ENCODE assay signal across 8 cellular contexts in the genomic region with DNA sequence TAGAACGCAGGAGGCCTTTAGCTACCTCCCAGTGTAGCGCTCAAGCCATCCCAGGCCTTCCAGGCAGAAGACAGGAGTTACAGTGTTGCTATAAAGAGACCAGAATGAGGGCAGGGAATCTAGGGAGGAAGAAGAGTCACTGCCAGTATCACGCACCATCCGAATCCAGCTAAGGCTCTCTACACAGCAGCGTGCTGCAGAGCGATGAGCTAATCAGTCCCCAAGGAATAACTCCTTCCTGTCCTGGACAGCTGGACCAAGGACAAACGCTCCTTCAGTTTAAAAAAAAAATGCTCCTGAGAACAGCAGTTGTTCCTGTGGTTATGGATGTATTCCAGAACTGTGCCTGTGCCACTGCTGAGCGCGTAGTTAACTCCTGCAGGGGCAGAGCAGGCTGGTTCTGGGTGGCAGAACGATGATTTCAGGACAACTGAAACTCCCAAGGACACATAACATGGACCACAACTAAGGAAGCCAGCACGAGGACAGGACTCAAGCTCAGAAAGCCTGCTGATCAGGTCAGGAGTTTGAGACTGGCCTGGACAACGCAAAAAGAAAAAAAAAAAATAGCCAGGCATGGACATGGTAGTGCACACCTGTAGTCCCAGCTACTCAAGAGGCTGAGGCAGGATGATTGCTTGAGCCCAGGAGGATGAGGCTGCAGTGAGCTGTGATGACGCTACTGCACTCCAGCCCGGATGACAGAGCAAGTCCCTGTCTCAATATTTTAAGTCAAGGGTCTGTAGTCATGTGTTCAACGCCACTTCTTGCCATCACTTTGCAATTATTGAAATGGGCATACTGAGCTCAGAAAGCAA. TPM values are rescaled to one million over a fixed set of nuclear protein-coding genes. Genes with fewer than 3 reads are reported as not detected.
A peak's percentile ranks its signal among the peaks of the same experiment; 100 is the strongest.
DNase-seq lines count a peak whose midpoint lies in the region; ATAC-seq, FAIRE-seq and TF ChIP-seq lines count a peak whose summit lies in the region.

No MANE protein-coding gene starts in this region.

- H3K4me2 ChIP-seq in K562 (ENCODE audit: insufficient read depth, low read length), result no peak overlapping the region

- no peaks in the 10 kb centered on the region for H3K27me3 ChIP-seq in K562 (ENCODE audit: control insufficient read depth in 2 of 2, insufficient read depth in 2 of 2, low read length in 2 of 2)
- H3K27me3 ChIP-seq in lower lobe of right lung (ENCODE audit: low read depth), result no peaks in the 10 kb centered on the region

- peaks cover 3 to 43% of the 10 kb centered on the region in 2 experiments; a peak in 4 of 5 replicates for H3K4me1 ChIP-seq in K562 (replicated peaks in 1 of 2; ENCODE audit: control insufficient read depth in 2 of 2, insufficient read depth in 2 of 2, low read length in 2 of 2)
- H3K4me1 ChIP-seq in lower lobe of right lung, result peaks cover 65% of the 10 kb centered on the region

- no peaks in the 10 kb centered on the region for H3K9me1 ChIP-seq in K562 (ENCODE audit: control insufficient read depth, insufficient read depth, low read length)

- H3K27me3 Mint-ChIP-seq in stimulated activated naive CD8-positive, alpha-beta T cell treated with anti-CD3 and anti-CD28 coated beads, Interleukin-15, Interleukin-2, amounts not matched to agents 100 ng/mL and 50 ng/mL, for 24 hours, result no peaks in the 10 kb centered on the region
- H3K27me3 Mint-ChIP-seq in stimulated activated naive CD8-positive, alpha-beta T cell treated with anti-CD3 and anti-CD28 coated beads, Interleukin-15, amount 100 ng/mL, for 72 hours, result no peaks in the 10 kb centered on the region

- 67% methylated on average over 12 of the region's 15 CpGs for WGBS in K562 (ENCODE audit: insufficient coverage, low coverage, missing lambda C conversion rate)

- no peaks in the 10 kb centered on the region for H3K9me3 ChIP-seq in K562 (replicated peaks; ENCODE audit: control insufficient read depth, insufficient read depth, low read depth, low read length)
- H3K9me3 ChIP-seq in lower lobe of right lung, result no peaks in the 10 kb centered on the region

- POLR2A ChIA-PET in K562 (lab: Yijun Ruan, JAX), result interaction anchor here (0.6 to 1.1 kb wide), 6 partner anchors 8 to 329 kb away, joined by 3 to 10 read pairs (median 3); a partner anchor contains a TSS

- CTCF ChIA-PET in K562 (lab: Yijun Ruan, JAX; ENCODE audit: low intra/inter-chr PET ratio), result interaction anchor here (0.6 kb wide), 1 partner anchor 230 kb away, joined by 3 read pairs; no protein-coding TSS in a partner anchor

- no peak for DNase-seq in stimulated activated naive CD8-positive, alpha-beta T cell treated with anti-CD3 and anti-CD28 coated beads, Interleukin-15, amount 100 ng/mL, for 72 hours
- no peak for DNase-seq in K562 (ENCODE audit: extremely low read depth in 1 of 4, low spot score in 3 of 4)
- DNase-seq in lower lobe of right lung, result no peak

- H3K36me3 Mint-ChIP-seq in stimulated activated naive CD8-positive, alpha-beta T cell treated with anti-CD3 and anti-CD28 coated beads, Interleukin-15, Interleukin-2, amounts not matched to agents 100 ng/mL and 50 ng/mL, for 24 hours (ENCODE audit: low read depth), result peaks cover 13% of the 10 kb centered on the region

- TF ChIP-seq CTCF in K562 (IDR thresholded peaks at IDR 0.05 in 2 of 3, conservative IDR thresholded peaks at IDR 0.05 in 1 of 3; ENCODE audit: insufficient read depth in 2 of 3, low read depth in 1 of 3, low read length in 3 of 3), result no peak
- no peak for TF ChIP-seq CTCF in lower lobe of right lung (IDR thresholded peaks at IDR 0.05)

- ATAC-seq in stimulated activated naive CD8-positive, alpha-beta T cell treated with anti-CD3 and anti-CD28 coated beads, Interleukin-15, amount 100 ng/mL, for 72 hours, result no peak
- ATAC-seq in K562 (no peak), lower lobe of right lung (peak in 1 of 2 donors; percentile 8), HG02970 (IDR thresholded peaks at IDR 0.05; ENCODE audit: low FRiP score, unreplicated experiment) (no peak), HG03095 (IDR thresholded peaks at IDR 0.05; ENCODE audit: unreplicated experiment) (no peak), HG03108 (IDR thresholded peaks at IDR 0.05; ENCODE audit: unreplicated experiment) (no peak), GM21390 (IDR thresholded peaks at IDR 0.05; ENCODE audit: unreplicated experiment) (no peak)

- TF ChIP-seq EP300 in K562 (IDR thresholded peaks at IDR 0.05; ENCODE audit: low read length), result no peak

- H3K9me3 Mint-ChIP-seq in stimulated activated naive CD8-positive, alpha-beta T cell treated with anti-CD3 and anti-CD28 coated beads, Interleukin-15, Interleukin-2, amounts not matched to agents 100 ng/mL and 50 ng/mL, for 24 hours, result no peaks in the 10 kb centered on the region
- H3K9me3 Mint-ChIP-seq in stimulated activated naive CD8-positive, alpha-beta T cell treated with anti-CD3 and anti-CD28 coated beads, Interleukin-15, amount 100 ng/mL, for 72 hours, result no peaks in the 10 kb centered on the region

- H3K4me1 Mint-ChIP-seq in stimulated activated naive CD8-positive, alpha-beta T cell treated with anti-CD3 and anti-CD28 coated beads, Interleukin-15, Interleukin-2, amounts not matched to agents 100 ng/mL and 50 ng/mL, for 24 hours (ENCODE audit: low read depth), result peaks cover 38% of the 10 kb centered on the region
- peaks cover 60% of the 10 kb centered on the region for H3K4me1 Mint-ChIP-seq in stimulated activated naive CD8-positive, alpha-beta T cell treated with anti-CD3 and anti-CD28 coated beads, Interleukin-15, amount 100 ng/mL, for 72 hours

- H3K36me3 ChIP-seq in K562 (ENCODE audit: control insufficient read depth, insufficient read depth, low read length) (peaks cover 16% of the 10 kb centered on the region; the same call in 2 of the 3 replicates), lower lobe of right lung (peaks cover 33% of the 10 kb centered on the region)

- no peaks in the 10 kb centered on the region for H3K79me2 ChIP-seq in K562 (ENCODE audit: control insufficient read depth, insufficient read depth, low read length)

- no peak overlapping the region for H3K9ac ChIP-seq in K562 (ENCODE audit: insufficient read depth in 1 of 2, low read depth in 2 of 2, low read length in 2 of 2)

- no peak overlapping the region for H2AFZ ChIP-seq in K562 (ENCODE audit: low read depth, low read length)

- H3K4me3 ChIP-seq in K562, result no peak overlapping the region
- peak overlapping the region; percentile 93 for H3K4me3 ChIP-seq in lower lobe of right lung

- intact Hi-C loops in K562 (cut with micrococcal nuclease), result loop anchor here (5.0 to 10.0 kb wide), 2 partner anchors 134 to 272 kb away; a partner anchor contains a TSS
- intact Hi-C loops in lower lobe of right lung (cut with DNase I), result no loop called here

- FAIRE-seq in K562 (lab: Jason Lieb, UNC), result peak; percentile 23

- peak overlapping the region; percentile 32 for H3K4me3 Mint-ChIP-seq in stimulated activated naive CD8-positive, alpha-beta T cell treated with anti-CD3 and anti-CD28 coated beads, Interleukin-15, Interleukin-2, amounts not matched to agents 100 ng/mL and 50 ng/mL, for 24 hours
- no peak overlapping the region for H3K4me3 Mint-ChIP-seq in stimulated activated naive CD8-positive, alpha-beta T cell treated with anti-CD3 and anti-CD28 coated beads, Interleukin-15, amount 100 ng/mL, for 72 hours

- no peak for TF ChIP-seq RAD21 in K562 (CRISPR knock-in tag; conservative IDR thresholded peaks at IDR 0.05 in 1 of 2, IDR thresholded peaks at IDR 0.05 in 1 of 2)

- no peak overlapping the region for H3K27ac ChIP-seq in K562 (ENCODE audit: extremely low read depth, low read depth, low read length)
- H3K27ac ChIP-seq in lower lobe of right lung, result peak overlapping the region; percentile 78

- H4K20me1 ChIP-seq in K562 (replicated peaks; ENCODE audit: control insufficient read depth, insufficient read depth, low read length), result no peaks in the 10 kb centered on the region

- BruUV-seq in K562 (replicated peaks; lab: Mats Ljungman, UMichigan), result no TSS peak

- no peak overlapping the region for H3K27ac Mint-ChIP-seq in stimulated activated naive CD8-positive, alpha-beta T cell treated with anti-CD3 and anti-CD28 coated beads, Interleukin-15, Interleukin-2, amounts not matched to agents 100 ng/mL and 50 ng/mL, for 24 hours
- no peak overlapping the region for H3K27ac Mint-ChIP-seq in stimulated activated naive CD8-positive, alpha-beta T cell treated with anti-CD3 and anti-CD28 coated beads, Interleukin-15, amount 100 ng/mL, for 72 hours

- in situ Hi-C loops in K562 (cut with MboI), result no loop called here

- no peak for TF ChIP-seq POLR2A in K562 (conservative IDR thresholded peaks at IDR 0.05)

RNA-seq across cellular contexts. Expression of a gene that starts 2.6 kb away (rescaled TPM):
- 0.42 and 0.76 TPM in 2 replicates for total RNA-seq in K562 (2011; cell fraction: chromatin; rRNA removed; ENCODE audit: low replicate concordance)
- 0.66 and 0.83 TPM in 2 replicates for total RNA-seq in K562 (2011; cell fraction: nucleolus; rRNA removed)
- 0.23 and 0.37 TPM in 2 replicates for total RNA-seq in K562 (2011; cell fraction: nucleoplasm; rRNA removed)
- total RNA-seq in K562 (2014; rRNA removed) (not detected in 2 replicates), K562 (2014; rRNA removed; fragmentation: Illumina TruSeq; extraction: Trizol) (not detected in 2 replicates), K562 (2015; rRNA removed; fragmentation: Illumina TruSeq; extraction: Trizol) (0.08 TPM in 1 of 2 replicates, not detected in the other), K562 (2021) (0.09 and 0.20 TPM in 2 replicates), lower lobe of right lung (27.6 TPM)
- polyA plus RNA-seq in K562 (2011; rRNA removed) (0.10 and 0.12 TPM in 2 replicates), K562 (2014; fragmentation: Illumina TruSeq; extraction: Trizol) (not detected in 2 replicates), K562 (2014; fragmentation: Nextera tagmentation; extraction: Ambion mirVana) (not detected), K562 (2014; rRNA removed) (0.03 TPM in 1 of 2 replicates, not detected in the other)
- 0.09 and 0.15 TPM in 2 replicates for polyA plus RNA-seq in K562 (2011; cell fraction: cytosol; rRNA removed)
- 0.18 and 0.32 TPM in 2 replicates for polyA plus RNA-seq in K562 (2011; cell fraction: nucleus; rRNA removed)
- 0.04 and 0.10 TPM in 2 replicates for polyA plus RNA-seq in K562 (2012)
- polyA minus RNA-seq in K562 (2011; rRNA and poly(A)+ RNA removed), result 0.11 TPM in 1 of 2 replicates, not detected in the other
- polyA minus RNA-seq in K562 (2011; cell fraction: cytosol; rRNA and poly(A)+ RNA removed), result not detected in 2 replicates
- polyA minus RNA-seq in K562 (2011; cell fraction: nucleus; rRNA and poly(A)+ RNA removed), result 0.11 and 0.27 TPM in 2 replicates

RNA-seq across cellular contexts. Expression of a gene that starts 14.8 kb away (rescaled TPM):
- 199 and 304 TPM in 2 replicates for total RNA-seq in K562 (2011; cell fraction: chromatin; rRNA removed; ENCODE audit: low replicate concordance)
- total RNA-seq in K562 (2011; cell fraction: nucleolus; rRNA removed), result 156 and 172 TPM in 2 replicates
- total RNA-seq in K562 (2011; cell fraction: nucleoplasm; rRNA removed), result 135 and 147 TPM in 2 replicates
- total RNA-seq in K562 (2014; rRNA removed), result 55.4 and 70.8 TPM in 2 replicates
- total RNA-seq in K562 (2014; rRNA removed; fragmentation: Illumina TruSeq; extraction: Trizol), result 53.2 and 54.4 TPM in 2 replicates
- total RNA-seq in K562 (2015; rRNA removed; fragmentation: Illumina TruSeq; extraction: Trizol), result 60.6 and 61.9 TPM in 2 replicates
- total RNA-seq in K562 (2021), result 77.2 and 77.6 TPM in 2 replicates
- polyA plus RNA-seq in K562 (2011; rRNA removed), result 74.7 and 93.6 TPM in 2 replicates
- 29.0 and 33.7 TPM in 2 replicates for polyA plus RNA-seq in K562 (2011; cell fraction: cytosol; rRNA removed)
- polyA plus RNA-seq in K562 (2011; cell fraction: nucleus; rRNA removed), result 248 and 319 TPM in 2 replicates
- 37.5 and 55.6 TPM in 2 replicates for polyA plus RNA-seq in K562 (2012)
- 67.5 and 97.7 TPM in 2 replicates for polyA plus RNA-seq in K562 (2014; fragmentation: Illumina TruSeq; extraction: Trizol)
- 10 to 100 TPM; 19.0 to 37.2 TPM for polyA plus RNA-seq in K562 (2014; fragmentation: Nextera tagmentation; extraction: Ambion mirVana)
- 86.3 and 92.2 TPM in 2 replicates for polyA plus RNA-seq in K562 (2014; rRNA removed)
- 32.7 and 42.8 TPM in 2 replicates for polyA minus RNA-seq in K562 (2011; rRNA and poly(A)+ RNA removed)
- 26.4 and 38.0 TPM in 2 replicates for polyA minus RNA-seq in K562 (2011; cell fraction: cytosol; rRNA and poly(A)+ RNA removed)
- polyA minus RNA-seq in K562 (2011; cell fraction: nucleus; rRNA and poly(A)+ RNA removed), result 40.7 and 56.9 TPM in 2 replicates
- total RNA-seq in lower lobe of right lung, result 30.2 TPM

RNA-seq across cellular contexts. Expression of a gene that starts 18.9 kb away (rescaled TPM):
- total RNA-seq in K562 (2011; cell fraction: chromatin; rRNA removed; ENCODE audit: low replicate concordance), result 324 and 835 TPM in 2 replicates
- total RNA-seq in K562 (2011; cell fraction: nucleolus; rRNA removed), result 1,325 and 1,372 TPM in 2 replicates
- 1,230 and 2,004 TPM in 2 replicates for total RNA-seq in K562 (2011; cell fraction: nucleoplasm; rRNA removed)
- total RNA-seq in K562 (2014; rRNA removed) (3,419 and 4,659 TPM in 2 replicates), K562 (2014; rRNA removed; fragmentation: Illumina TruSeq; extraction: Trizol) (1,716 and 2,206 TPM in 2 replicates), K562 (2015; rRNA removed; fragmentation: Illumina TruSeq; extraction: Trizol) (2,578 and 2,581 TPM in 2 replicates), K562 (2021) (2,702 and 2,817 TPM in 2 replicates), lower lobe of right lung (766 TPM)
- polyA plus RNA-seq in K562 (2011; rRNA removed) (6,793 and 8,605 TPM in 2 replicates), K562 (2014; fragmentation: Illumina TruSeq; extraction: Trizol) (5,553 and 5,658 TPM in 2 replicates), K562 (2014; fragmentation: Nextera tagmentation; extraction: Ambion mirVana) (1,000 to 10,000 TPM; 5,813 to 6,029 TPM), K562 (2014; rRNA removed) (3,855 and 4,217 TPM in 2 replicates)
- 11,989 and 13,919 TPM in 2 replicates for polyA plus RNA-seq in K562 (2011; cell fraction: cytosol; rRNA removed)
- polyA plus RNA-seq in K562 (2011; cell fraction: nucleus; rRNA removed), result 3,294 and 3,587 TPM in 2 replicates
- polyA plus RNA-seq in K562 (2012), result 3,686 and 3,892 TPM in 2 replicates
- polyA minus RNA-seq in K562 (2011; rRNA and poly(A)+ RNA removed), result 4,964 and 5,506 TPM in 2 replicates
- polyA minus RNA-seq in K562 (2011; cell fraction: cytosol; rRNA and poly(A)+ RNA removed), result 4,077 and 4,335 TPM in 2 replicates
- 565 and 1,075 TPM in 2 replicates for polyA minus RNA-seq in K562 (2011; cell fraction: nucleus; rRNA and poly(A)+ RNA removed)

RNA-seq across cellular contexts. Expression of a gene that starts 53.9 kb away (rescaled TPM):
- total RNA-seq in K562 (2011; cell fraction: chromatin; rRNA removed; ENCODE audit: low replicate concordance), result 526 and 534 TPM in 2 replicates
- total RNA-seq in K562 (2011; cell fraction: nucleolus; rRNA removed), result 244 and 272 TPM in 2 replicates
- total RNA-seq in K562 (2011; cell fraction: nucleoplasm; rRNA removed), result 296 and 379 TPM in 2 replicates
- 392 and 404 TPM in 2 replicates for total RNA-seq in K562 (2014; rRNA removed)
- 231 and 265 TPM in 2 replicates for total RNA-seq in K562 (2014; rRNA removed; fragmentation: Illumina TruSeq; extraction: Trizol)
- 271 and 272 TPM in 2 replicates for total RNA-seq in K562 (2015; rRNA removed; fragmentation: Illumina TruSeq; extraction: Trizol)
- total RNA-seq in K562 (2021), result 353 and 384 TPM in 2 replicates
- 119 and 126 TPM in 2 replicates for polyA plus RNA-seq in K562 (2011; rRNA removed)
- polyA plus RNA-seq in K562 (2011; cell fraction: cytosol; rRNA removed), result 151 and 165 TPM in 2 replicates
- 184 and 336 TPM in 2 replicates for polyA plus RNA-seq in K562 (2011; cell fraction: nucleus; rRNA removed)
- 162 and 218 TPM in 2 replicates for polyA plus RNA-seq in K562 (2012)
- polyA plus RNA-seq in K562 (2014; fragmentation: Illumina TruSeq; extraction: Trizol), result 346 and 375 TPM in 2 replicates
- 10 to 100 TPM; 82.1 to 90.3 TPM for polyA plus RNA-seq in K562 (2014; fragmentation: Nextera tagmentation; extraction: Ambion mirVana)
- polyA plus RNA-seq in K562 (2014; rRNA removed), result 211 and 214 TPM in 2 replicates
- 272 and 274 TPM in 2 replicates for polyA minus RNA-seq in K562 (2011; rRNA and poly(A)+ RNA removed)
- polyA minus RNA-seq in K562 (2011; cell fraction: cytosol; rRNA and poly(A)+ RNA removed), result 222 and 251 TPM in 2 replicates
- 81.5 and 99.4 TPM in 2 replicates for polyA minus RNA-seq in K562 (2011; cell fraction: nucleus; rRNA and poly(A)+ RNA removed)
- total RNA-seq in lower lobe of right lung, result 169 TPM

RNA-seq across cellular contexts. Expression of a gene that starts 59.4 kb away (rescaled TPM):
- total RNA-seq in K562 (2011; cell fraction: chromatin; rRNA removed; ENCODE audit: low replicate concordance), result 180 and 234 TPM in 2 replicates
- total RNA-seq in K562 (2011; cell fraction: nucleolus; rRNA removed), result 123 and 141 TPM in 2 replicates
- 94.7 and 123 TPM in 2 replicates for total RNA-seq in K562 (2011; cell fraction: nucleoplasm; rRNA removed)
- total RNA-seq in K562 (2014; rRNA removed), result 88.9 and 90.9 TPM in 2 replicates
- 58.6 and 59.8 TPM in 2 replicates for total RNA-seq in K562 (2014; rRNA removed; fragmentation: Illumina TruSeq; extraction: Trizol)
- 50.6 and 55.1 TPM in 2 replicates for total RNA-seq in K562 (2015; rRNA removed; fragmentation: Illumina TruSeq; extraction: Trizol)
- total RNA-seq in K562 (2021), result 66.6 and 79.3 TPM in 2 replicates
- polyA plus RNA-seq in K562 (2011; rRNA removed), result 68.3 and 88.8 TPM in 2 replicates
- polyA plus RNA-seq in K562 (2011; cell fraction: cytosol; rRNA removed), result 70.4 and 83.4 TPM in 2 replicates
- 111 and 114 TPM in 2 replicates for polyA plus RNA-seq in K562 (2011; cell fraction: nucleus; rRNA removed)
- polyA plus RNA-seq in K562 (2012), result 67.4 and 77.6 TPM in 2 replicates
- 93.7 and 95.4 TPM in 2 replicates for polyA plus RNA-seq in K562 (2014; fragmentation: Illumina TruSeq; extraction: Trizol)
- 10 to 100 TPM; 16.9 to 35.5 TPM for polyA plus RNA-seq in K562 (2014; fragmentation: Nextera tagmentation; extraction: Ambion mirVana)
- polyA plus RNA-seq in K562 (2014; rRNA removed), result 55.3 and 70.9 TPM in 2 replicates
- polyA minus RNA-seq in K562 (2011; rRNA and poly(A)+ RNA removed), result 103 and 106 TPM in 2 replicates
- polyA minus RNA-seq in K562 (2011; cell fraction: cytosol; rRNA and poly(A)+ RNA removed), result 93.9 and 94.0 TPM in 2 replicates
- polyA minus RNA-seq in K562 (2011; cell fraction: nucleus; rRNA and poly(A)+ RNA removed), result 52.2 and 80.1 TPM in 2 replicates
- total RNA-seq in lower lobe of right lung, result 32.0 TPM

Comparison
In these comparisons a context has a peak if more than half of its experiments do, and no peak if none do; other contexts are left out.
1. RNA of a gene that starts 2.6 kb away (total RNA-seq): 27.6 TPM in lower lobe of right lung (single experiment); 0.08 to 0.83 TPM in K562; every median in the first group is over 10 times any median in the second.